ENCODE assay signal across 12 cellular contexts in the genomic region with DNA sequence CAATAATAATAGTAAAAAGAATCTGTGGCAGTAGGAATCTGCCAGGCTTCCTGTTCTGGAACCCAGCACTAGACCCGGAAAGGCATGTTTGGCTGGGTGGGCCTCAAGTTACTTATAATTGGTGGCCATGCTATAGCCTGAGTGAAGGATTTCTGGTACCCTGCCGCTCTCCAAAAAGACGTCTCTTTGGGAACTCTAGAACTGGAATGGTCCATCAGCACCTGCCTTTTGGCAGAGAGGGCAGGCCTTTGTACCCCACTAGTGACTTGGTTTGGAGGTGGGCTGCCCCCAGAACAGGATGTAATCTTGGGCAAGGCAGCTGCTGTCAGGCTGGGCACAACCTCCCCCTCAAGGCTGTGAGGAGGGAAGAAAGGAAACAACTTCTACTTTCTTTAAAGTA. TPM values are rescaled to one million over a fixed set of nuclear protein-coding genes. Genes with fewer than 3 reads are reported as not detected.
DNase-seq lines count a peak whose midpoint lies in the region; ATAC-seq and TF ChIP-seq lines count a peak whose summit lies in the region.
"Had no signal": no experiment of that assay in that cellular context is flagged by ENCODE, and none has a peak within 500 bp of the region (broad histone marks: within the 10 kb centered on the region; RNA-seq: fewer than 3 reads in every experiment).

No MANE protein-coding gene starts in this region.

- peaks cover 4% of the 10 kb centered on the region for H3K27me3 Mint-ChIP-seq in activated B cell treated with CpG ODN at 0.5 μM for 24 hours
- H3K27me3 Mint-ChIP-seq in mesothelial cell of epicardium (ENCODE audit: low read depth) = no peaks in the 10 kb centered on the region

- H4K20me1 ChIP-seq in DND-41 (ENCODE audit: insufficient read depth, low read length) = no peaks in the 10 kb centered on the region

- H3K4me3 ChIP-seq in DND-41 (ENCODE audit: low read depth in 1 of 2, low read length in 2 of 2) = peak overlapping the region; percentile 48 to 70; a peak in 3 of 4 replicates

- H3K9me3 Mint-ChIP-seq in activated B cell treated with CpG ODN at 0.5 μM for 24 hours = no peaks in the 10 kb centered on the region
- no peaks in the 10 kb centered on the region for H3K9me3 Mint-ChIP-seq in mesothelial cell of epicardium

- H3K9me3 ChIP-seq in DND-41 (ENCODE audit: insufficient read depth, low read length, severe bottlenecking) = no peaks in the 10 kb centered on the region

- H3K4me2 ChIP-seq in DND-41 (ENCODE audit: insufficient read depth, low read length) = peak overlapping the region; percentile 74

- H3K4me3 Mint-ChIP-seq in activated B cell treated with CpG ODN at 0.5 μM for 24 hours (peak overlapping the region; percentile 91), mesothelial cell of epicardium (peak overlapping the region; percentile 82)

- H3K27me3 ChIP-seq in DND-41 (ENCODE audit: insufficient read depth, low read length, poor library complexity) = no peaks in the 10 kb centered on the region

- peak; percentile 38 for DNase-seq in DND-41
- no peak for DNase-seq in activated B cell treated with CpG ODN at 0.5 μM for 24 hours
- DNase-seq in mesothelial cell of epicardium (ENCODE audit: low spot score in 2 of 2, unreplicated experiment in 2 of 2) = no peak
- DNase-seq in stimulated activated naive CD4-positive, alpha-beta T cell (lab: John Stamatoyannopoulos, UW) = no peak
- no peak for DNase-seq in GM13977 (ENCODE audit: low spot score)
- no peak for DNase-seq in NCI-H1092 treated with DMSO at 0.1 percent for 48 hours (lab: John Stamatoyannopoulos, UW)
- DNase-seq in NCI-H1417 (lab: John Stamatoyannopoulos, UW) = no peak
- DNase-seq: kidney glomerular epithelial cell, NCI-H2171 had no signal

- POLR2A ChIA-PET in activated B cell treated with CpG ODN at 0.5 μM for 24 hours (lab: Charles Lee) = no interaction called here

- H3K4me1 Mint-ChIP-seq in activated B cell treated with CpG ODN at 0.5 μM for 24 hours (peaks cover 22% of the 10 kb centered on the region), mesothelial cell of epicardium (peaks cover 37% of the 10 kb centered on the region)

- ATAC-seq in DND-41 (ENCODE audit: insufficient read depth, low read depth) (no peak), activated B cell treated with CpG ODN at 0.5 μM for 24 hours (ENCODE audit: low read depth) (no peak)

- intact Hi-C loops in activated B cell treated with CpG ODN at 0.5 μM for 24 hours (cut with micrococcal nuclease) = no loop called here

- TF ChIP-seq CTCF in 22Rv1 (IDR thresholded peaks at IDR 0.05) = no peak
- TF ChIP-seq CTCF in DND-41 (IDR thresholded peaks at IDR 0.05; ENCODE audit: borderline replicate concordance, extremely low read depth, low read length, poor library complexity, severe bottlenecking) = no peak
- no peak for TF ChIP-seq CTCF in activated B cell treated with CpG ODN at 0.5 μM for 24 hours (IDR thresholded peaks at IDR 0.05)
- no peak for TF ChIP-seq CTCF in mesothelial cell of epicardium (IDR thresholded peaks at IDR 0.05; ENCODE audit: unreplicated experiment)
- TF ChIP-seq CTCF in GM13977 (IDR thresholded peaks at IDR 0.05; ENCODE audit: extremely low read depth, insufficient read depth, missing control alignments) = no peak

- H2AFZ ChIP-seq in DND-41 (ENCODE audit: low read depth, low read length) = peak overlapping the region; percentile 37; the same call in 1 of the 2 replicates

- CTCF ChIA-PET in activated B cell treated with CpG ODN at 0.5 μM for 24 hours (lab: Charles Lee) = interaction anchor here (1.4 kb wide), 1 partner anchor 150 kb away, joined by 4 read pairs; no protein-coding TSS in a partner anchor

- H3K27ac Mint-ChIP-seq in activated B cell treated with CpG ODN at 0.5 μM for 24 hours (no peak overlapping the region), mesothelial cell of epicardium (peak overlapping the region; percentile 97)

- peaks cover 8% of the 10 kb centered on the region for H3K79me2 ChIP-seq in DND-41 (ENCODE audit: insufficient read depth, low read length)

- in situ Hi-C loops in GM13977 (cut with MboI; ENCODE audit: low pct_unique_long_range_greater_than_20kb, low sequenced_read_pairs, unreplicated experiment) = no loop called here

- H3K9ac ChIP-seq in DND-41 (ENCODE audit: low read depth, low read length) = peak overlapping the region; percentile 85; the same call in 1 of the 2 replicates

- H3K4me1 ChIP-seq in DND-41 (ENCODE audit: insufficient read depth, low read length) = peaks cover 42% of the 10 kb centered on the region

- H3K36me3 Mint-ChIP-seq in activated B cell treated with CpG ODN at 0.5 μM for 24 hours (ENCODE audit: low read depth) (peaks cover 5% of the 10 kb centered on the region), mesothelial cell of epicardium (no peaks in the 10 kb centered on the region)

- no peaks in the 10 kb centered on the region for H3K36me3 ChIP-seq in DND-41 (ENCODE audit: insufficient read depth, low read length)

- H3K27ac ChIP-seq in 22Rv1 (peak overlapping the region; percentile 89), DND-41 (ENCODE audit: low read length) (peak overlapping the region; percentile 92)

RNA-seq across cellular contexts. Expression of a gene that starts 29.3 kb away (rescaled TPM):
- total RNA-seq in activated B cell treated with CpG ODN at 0.5 μM for 24 hours (not detected in 2 replicates), mesothelial cell of epicardium (1.3 to 1.5 TPM (median 1.4 TPM) in 3 replicates)
- total RNA-seq: activated CD8-positive, alpha-beta memory T cell treated with anti-CD3 and anti-CD28 coated beads for 36 hours; HT1080 had no signal

RNA-seq across cellular contexts. Expression of a gene that starts 37.9 kb away (rescaled TPM):
- 13.5 and 13.8 TPM in 2 replicates for total RNA-seq in activated B cell treated with CpG ODN at 0.5 μM for 24 hours
- total RNA-seq in mesothelial cell of epicardium = 53.6 to 57.9 TPM (median 56.5 TPM) in 3 replicates

RNA-seq across cellular contexts. Expression of a gene that starts 53.5 kb away (rescaled TPM):
- 32.7 and 33.1 TPM in 2 replicates for total RNA-seq in activated B cell treated with CpG ODN at 0.5 μM for 24 hours
- 15.2 to 17.4 TPM (median 15.7 TPM) in 3 replicates for total RNA-seq in mesothelial cell of epicardium

RNA-seq across cellular contexts. Expression of a gene that starts 53.7 kb away (rescaled TPM):
- 52.3 and 56.0 TPM in 2 replicates for total RNA-seq in activated B cell treated with CpG ODN at 0.5 μM for 24 hours
- total RNA-seq in mesothelial cell of epicardium = 22.0 to 25.6 TPM (median 22.1 TPM) in 3 replicates
